22 cellular contexts compared by ENCODE assay signal in the genomic region with DNA sequence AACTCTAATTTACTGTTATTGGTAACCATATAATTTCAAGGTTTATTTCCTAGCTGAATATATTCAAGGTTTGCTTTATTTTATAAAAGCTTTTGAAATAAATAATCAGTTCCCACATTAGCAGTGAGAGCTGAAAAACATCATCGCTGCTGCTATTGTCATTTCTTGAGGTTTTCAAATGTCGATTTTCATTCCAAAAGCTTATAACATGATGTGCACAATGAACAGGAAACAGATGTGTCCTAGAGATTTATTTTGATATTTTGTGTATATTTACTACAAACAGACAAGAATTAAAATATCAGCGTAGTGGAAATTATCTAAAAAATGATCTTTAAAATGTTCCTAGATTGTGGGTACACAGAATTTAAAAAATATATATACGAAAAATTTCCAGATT.
"Had no signal": no experiment of that assay in that cellular context is flagged by ENCODE, and none has a peak within 500 bp of the region (broad histone marks: within the 10 kb centered on the region; RNA-seq: fewer than 3 reads in every experiment).

No MANE protein-coding gene starts in this region.

- ATAC-seq: HepG2 had no signal

- H3K36me3 ChIP-seq: MG63 had no signal

- H3K27me3 ChIP-seq: MG63 had no signal

- H3K4me3 ChIP-seq: MG63 had no signal

- DNase-seq: IMR-90, Karpas-422, KG1, MG63, NCI-H1092, NCI-H1105 treated with DMSO at 0.1 percent for 48 hours, NCI-H1417 treated with DMSO at 0.1 percent for 48 hours, NCI-H146, NCI-H1694 treated with DMSO at 0.1 percent for 48 hours, NCI-H1930, NCI-H2081, NCI-H2107, NCI-H226, NCI-H446, NCI-H510A, NCI-H524 treated with DMSO at 0.1 percent for 48 hours, NCI-H69, NCI-H774, RPMI8226, SHP77, SK-N-SH had no signal

- H3K9me3 ChIP-seq: MG63, SK-N-SH had no signal
